6 cellular contexts compared by ENCODE assay signal in genomic region chr17:81868674-81869220, GRCh38. TPM values are rescaled to one million over a fixed set of nuclear protein-coding genes. Genes with fewer than 3 reads are reported as not detected.
A peak's percentile ranks its signal among the peaks of the same experiment; 100 is the strongest.
DNase-seq lines count a peak whose midpoint lies in the region; ATAC-seq and TF ChIP-seq lines count a peak whose summit lies in the region.

No MANE protein-coding gene starts in this region.

- H3K27ac ChIP-seq in BLaER1 treated with 17β-estradiol and CSF1 and Interleukin-3, amounts not matched to agents 10 nM and 100 nM: peak overlapping the region in 8 of 11 experiments; percentile 40 to 100 (median 100); a peak in 8 of 22 replicates
- H3K27ac ChIP-seq in OCI-LY3 (ENCODE audit: low read length) (peak overlapping the region; percentile 52), thoracic aorta (peak overlapping the region; percentile 92 to 95)

- peaks cover 51% of the 10 kb centered on the region for H3K79me2 ChIP-seq in OCI-LY3 (ENCODE audit: low read length)

- no peak overlapping the region for H2AFZ ChIP-seq in OCI-LY3 (ENCODE audit: low read depth, low read length)

- H3K9me3 ChIP-seq in BLaER1 treated with 17β-estradiol and CSF1 and Interleukin-3, amounts not matched to agents 10 nM and 100 nM (replicated peaks in 1 of 11): no peaks in the 10 kb centered on the region
- H3K9me3 ChIP-seq in OCI-LY3 (ENCODE audit: insufficient read depth, low read length) (no peaks in the 10 kb centered on the region), thoracic aorta (no peaks in the 10 kb centered on the region)

- H3K4me1 ChIP-seq in BLaER1 treated with 17β-estradiol and CSF1 and Interleukin-3, amounts not matched to agents 10 nM and 100 nM: peaks cover 65 to 85% (median 75%) of the 10 kb centered on the region in 10 experiments
- H3K4me1 ChIP-seq in OCI-LY3 (ENCODE audit: low read length) (peaks cover 34% of the 10 kb centered on the region), thoracic aorta (ENCODE audit: control insufficient read depth in 1 of 2, low read depth in 2 of 2) (peaks cover 20 to 40% of the 10 kb centered on the region in 2 donors)

- H3K4me2 ChIP-seq in BLaER1 treated with 17β-estradiol and CSF1 and Interleukin-3, amounts not matched to agents 10 nM and 100 nM: peak overlapping the region; percentile 89 to 99 (median 97)
- H3K4me2 ChIP-seq in OCI-LY3 (ENCODE audit: low read length): peak overlapping the region; percentile 94

- TF ChIP-seq CTCF in OCI-LY3 (IDR thresholded peaks at IDR 0.05; ENCODE audit: low read depth, low read length) (no peak), thoracic aorta (IDR thresholded peaks at IDR 0.05) (no peak)

- peak overlapping the region; percentile 76 to 99 (median 96) for H3K4me3 ChIP-seq in BLaER1 treated with 17β-estradiol and CSF1 and Interleukin-3, amounts not matched to agents 10 nM and 100 nM
- peak overlapping the region; percentile 80; the same call in 1 of the 2 replicates for H3K4me3 ChIP-seq in OCI-LY3 (ENCODE audit: low read length)
- no peak overlapping the region for H3K4me3 ChIP-seq in thoracic aorta

- H3K27me3 ChIP-seq in BLaER1 treated with 17β-estradiol and CSF1 and Interleukin-3, amounts not matched to agents 10 nM and 100 nM: no peaks in the 10 kb centered on the region
- H3K27me3 ChIP-seq in OCI-LY3 (ENCODE audit: low read depth, low read length) (no peaks in the 10 kb centered on the region), thoracic aorta (replicated peaks; ENCODE audit: insufficient read depth) (no peaks in the 10 kb centered on the region)

- peak overlapping the region; percentile 95 to 100 (median 100); a peak in 21 of 22 replicates for H3K9ac ChIP-seq in BLaER1 treated with 17β-estradiol and CSF1 and Interleukin-3, amounts not matched to agents 10 nM and 100 nM
- no peak overlapping the region for H3K9ac ChIP-seq in OCI-LY3 (ENCODE audit: low read length)

- ATAC-seq in thoracic aorta (ENCODE audit: insufficient number of reproducible peaks, low FRiP score, low read depth) (no peak), GM21576 (IDR thresholded peaks at IDR 0.05; ENCODE audit: unreplicated experiment) (no peak)

- H4K20me1 ChIP-seq in BLaER1 treated with 17β-estradiol and CSF1 and Interleukin-3, amounts not matched to agents 10 nM and 100 nM: peaks cover 55 to 70% (median 68%) of the 10 kb centered on the region in 11 experiments
- H4K20me1 ChIP-seq in OCI-LY3 (ENCODE audit: insufficient read depth, low read length): peaks cover 25% of the 10 kb centered on the region

- DNase-seq in fibroblast of peridontal ligament (ENCODE audit: extremely low read depth) (peak; percentile 71), thoracic aorta (ENCODE audit: low spot score) (no peak), NCI-H1436 treated with DMSO at 0.1 percent for 48 hours (lab: John Stamatoyannopoulos, UW) (no peak)

- H3K36me3 ChIP-seq in BLaER1 treated with 17β-estradiol and CSF1 and Interleukin-3, amounts not matched to agents 10 nM and 100 nM: peaks cover 24 to 53% (median 42%) of the 10 kb centered on the region in 11 experiments
- H3K36me3 ChIP-seq in OCI-LY3 (replicated peaks; ENCODE audit: low read depth, low read length) (peaks cover 34% of the 10 kb centered on the region), thoracic aorta (peaks cover 15% of the 10 kb centered on the region)

RNA-seq across cellular contexts. Expression of gene ARHGDIA, which starts 2.4 kb away (rescaled TPM):
- total RNA-seq in thoracic aorta: 100 to 1,000 TPM; 206 to 324 TPM

RNA-seq across cellular contexts. Expression of gene P4HB, which starts 8.4 kb away (rescaled TPM):
- 100 to 1,000 TPM; 515 to 655 TPM for total RNA-seq in thoracic aorta

RNA-seq across cellular contexts. Expression of gene ALYREF, which starts 22.6 kb away (rescaled TPM):
- 10 to 100 TPM; 43.8 to 51.4 TPM for total RNA-seq in thoracic aorta

RNA-seq across cellular contexts. Expression of gene ANAPC11, which starts 22.8 kb away (rescaled TPM):
- total RNA-seq in thoracic aorta: 100 to 1,000 TPM in 1 of 2 donors, 10 to 100 TPM in 1; 94.1 to 120 TPM

RNA-seq across cellular contexts. Expression of gene NPB, which starts 33.3 kb away (rescaled TPM):
- 1 to 10 TPM in 1 of 2 donors, under 1 TPM in 1; 0.35 to 2.6 TPM for total RNA-seq in thoracic aorta
